8 cellular contexts compared by ENCODE assay signal in the genomic region with DNA sequence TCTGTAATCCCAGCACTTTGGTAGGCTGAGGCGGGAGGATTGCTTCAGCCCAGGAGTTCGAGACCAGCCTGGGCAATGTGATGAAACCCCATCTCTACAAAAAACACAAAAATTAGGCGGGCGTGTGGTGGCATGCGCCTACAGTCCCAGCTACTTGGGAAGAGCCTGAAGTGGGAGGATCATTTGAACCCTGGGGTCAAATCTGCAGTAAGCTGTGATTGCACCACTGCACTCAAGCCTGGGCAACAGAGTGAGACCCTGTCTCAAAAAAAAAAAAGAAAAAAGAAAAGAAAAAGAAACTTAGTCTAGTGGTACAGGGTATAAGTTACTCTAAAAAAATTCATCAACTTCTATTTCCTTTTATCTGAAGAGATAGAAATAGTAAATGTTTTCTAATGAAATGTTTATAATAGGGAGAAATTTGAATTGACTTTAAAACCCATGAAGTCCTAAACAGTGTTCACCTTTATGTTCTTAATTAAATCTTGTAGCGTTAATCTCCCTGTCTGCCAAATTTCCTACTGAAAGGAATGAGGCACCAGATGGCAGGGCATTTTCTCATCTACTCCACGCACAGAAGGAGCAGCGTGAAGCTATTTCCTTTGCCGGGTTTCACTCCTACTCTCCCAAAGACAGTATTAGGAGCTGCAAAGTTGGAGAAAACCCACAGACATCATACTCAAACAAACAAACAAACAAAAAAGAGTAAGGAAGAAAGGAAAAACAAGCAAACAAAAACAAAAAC. TPM values are rescaled to one million over a fixed set of nuclear protein-coding genes. Genes with fewer than 3 reads are reported as not detected.
A peak's percentile ranks its signal among the peaks of the same experiment; 100 is the strongest.
DNase-seq lines count a peak whose midpoint lies in the region; ATAC-seq lines count a peak whose summit lies in the region.

No MANE protein-coding gene starts in this region.

- H3K27me3 Mint-ChIP-seq in activated T-helper 2 cell treated with anti-CD3 and anti-CD28 coated beads, Interferon-gamma antibody, Interleukin-2, Interleukin-4, amounts not matched to agents 10 μg/mL and 5 μg/mL and 100 μg/mL, durations not matched to agents 14 hours and 24 hours and 36 hours (ENCODE audit: low read depth): no peaks in the 10 kb centered on the region
- no peaks in the 10 kb centered on the region for H3K27me3 Mint-ChIP-seq in naive thymus-derived CD8-positive, alpha-beta T cell

- intact Hi-C loops in activated T-helper 2 cell treated with anti-CD3 and anti-CD28 coated beads, Interferon-gamma antibody, Interleukin-2, Interleukin-4, amounts not matched to agents 10 μg/mL and 5 μg/mL and 100 μg/mL, durations not matched to agents 14 hours and 24 hours and 36 hours (cut with micrococcal nuclease): no loop called here

- H3K9me3 Mint-ChIP-seq in activated T-helper 2 cell treated with anti-CD3 and anti-CD28 coated beads, Interferon-gamma antibody, Interleukin-2, Interleukin-4, amounts not matched to agents 10 μg/mL and 5 μg/mL and 100 μg/mL, durations not matched to agents 14 hours and 24 hours and 36 hours: no peaks in the 10 kb centered on the region
- no peaks in the 10 kb centered on the region for H3K9me3 Mint-ChIP-seq in naive thymus-derived CD8-positive, alpha-beta T cell

- peaks cover 23% of the 10 kb centered on the region for H3K36me3 Mint-ChIP-seq in activated T-helper 2 cell treated with anti-CD3 and anti-CD28 coated beads, Interferon-gamma antibody, Interleukin-2, Interleukin-4, amounts not matched to agents 10 μg/mL and 5 μg/mL and 100 μg/mL, durations not matched to agents 14 hours and 24 hours and 36 hours (ENCODE audit: low read depth)
- H3K36me3 Mint-ChIP-seq in naive thymus-derived CD8-positive, alpha-beta T cell: no peaks in the 10 kb centered on the region

- peak overlapping the region; percentile 68 for H3K27ac Mint-ChIP-seq in activated T-helper 2 cell treated with anti-CD3 and anti-CD28 coated beads, Interferon-gamma antibody, Interleukin-2, Interleukin-4, amounts not matched to agents 10 μg/mL and 5 μg/mL and 100 μg/mL, durations not matched to agents 14 hours and 24 hours and 36 hours
- H3K27ac Mint-ChIP-seq in naive thymus-derived CD8-positive, alpha-beta T cell: no peak overlapping the region

- peak overlapping the region; percentile 89 for H3K4me3 Mint-ChIP-seq in activated T-helper 2 cell treated with anti-CD3 and anti-CD28 coated beads, Interferon-gamma antibody, Interleukin-2, Interleukin-4, amounts not matched to agents 10 μg/mL and 5 μg/mL and 100 μg/mL, durations not matched to agents 14 hours and 24 hours and 36 hours (ENCODE audit: low read depth)
- H3K4me3 Mint-ChIP-seq in naive thymus-derived CD8-positive, alpha-beta T cell: peak overlapping the region in 9 of 10 donors; percentile 31 to 90 (median 72)

- peaks cover 16% of the 10 kb centered on the region for H3K4me1 Mint-ChIP-seq in activated T-helper 2 cell treated with anti-CD3 and anti-CD28 coated beads, Interferon-gamma antibody, Interleukin-2, Interleukin-4, amounts not matched to agents 10 μg/mL and 5 μg/mL and 100 μg/mL, durations not matched to agents 14 hours and 24 hours and 36 hours (ENCODE audit: low read depth)
- H3K4me1 Mint-ChIP-seq in naive thymus-derived CD8-positive, alpha-beta T cell: peaks cover 9 to 15% (median 13%) of the 10 kb centered on the region in 4 donors

- POLR2A ChIA-PET in naive thymus-derived CD8-positive, alpha-beta T cell (lab: Charles Lee): no interaction called here

- ATAC-seq in naive thymus-derived CD8-positive, alpha-beta T cell: no peak
- no peak for ATAC-seq in GM21825 (IDR thresholded peaks at IDR 0.05; ENCODE audit: unreplicated experiment)

- DNase-seq in EH (ENCODE audit: low read depth) (peak; percentile 46), M059J (ENCODE audit: low read depth) (peak; percentile 9), HuH-7 (ENCODE audit: low spot score) (no peak), retina (no peak), COLO829 (ENCODE audit: low spot score) (no peak)
- no peak for DNase-seq in activated T-helper 2 cell treated with anti-CD3 and anti-CD28 coated beads, Interferon-gamma antibody, Interleukin-2, Interleukin-4, amounts not matched to agents 10 μg/mL and 5 μg/mL and 100 μg/mL, durations not matched to agents 14 hours and 24 hours and 36 hours (ENCODE audit: low spot score)
- DNase-seq in naive thymus-derived CD8-positive, alpha-beta T cell: no peak

RNA-seq across cellular contexts. Expression of a gene that starts 1.9 kb away (rescaled TPM):
- total RNA-seq in M059J (2014; rRNA removed; shearing (Covaris generic)): 90.7 and 163 TPM in 2 replicates
- total RNA-seq in activated T-helper 2 cell treated with anti-CD3 and anti-CD28 coated beads, Interferon-gamma antibody, Interleukin-2, Interleukin-4, amounts not matched to agents 10 μg/mL and 5 μg/mL and 100 μg/mL, durations not matched to agents 14 hours and 24 hours and 36 hours: 59.9 and 72.3 TPM in 2 replicates
- 1 to 10 TPM; 1.5 TPM for total RNA-seq in naive thymus-derived CD8-positive, alpha-beta T cell
- polyA plus RNA-seq in naive thymus-derived CD8-positive, alpha-beta T cell: under 1 TPM in 2 of 3 donors, not detected in 1; 0.16 to 0.22 TPM

RNA-seq across cellular contexts. Expression of a gene that starts 8.2 kb away (rescaled TPM):
- 10.5 and 10.6 TPM in 2 replicates for total RNA-seq in M059J (2014; rRNA removed; shearing (Covaris generic))
- 17.9 and 20.7 TPM in 2 replicates for total RNA-seq in activated T-helper 2 cell treated with anti-CD3 and anti-CD28 coated beads, Interferon-gamma antibody, Interleukin-2, Interleukin-4, amounts not matched to agents 10 μg/mL and 5 μg/mL and 100 μg/mL, durations not matched to agents 14 hours and 24 hours and 36 hours
- 10 to 100 TPM; 25.8 to 27.2 TPM for total RNA-seq in naive thymus-derived CD8-positive, alpha-beta T cell
- polyA plus RNA-seq in naive thymus-derived CD8-positive, alpha-beta T cell: 10 to 100 TPM; 19.7 to 24.3 (median 24.2) TPM

RNA-seq across cellular contexts. Expression of a gene that starts 23.4 kb away (rescaled TPM):
- total RNA-seq in M059J (2014; rRNA removed; shearing (Covaris generic)): 12.2 and 33.8 TPM in 2 replicates
- 31.8 and 34.8 TPM in 2 replicates for total RNA-seq in activated T-helper 2 cell treated with anti-CD3 and anti-CD28 coated beads, Interferon-gamma antibody, Interleukin-2, Interleukin-4, amounts not matched to agents 10 μg/mL and 5 μg/mL and 100 μg/mL, durations not matched to agents 14 hours and 24 hours and 36 hours
- 10 to 100 TPM; 24.9 to 25.4 TPM for total RNA-seq in naive thymus-derived CD8-positive, alpha-beta T cell
- 10 to 100 TPM; 14.8 to 16.6 (median 16.4) TPM for polyA plus RNA-seq in naive thymus-derived CD8-positive, alpha-beta T cell

Comparison
In these comparisons a context has a peak if more than half of its experiments do, and no peak if none do; other contexts are left out.
1. DNase-seq: peak in EH (single experiment) and M059J (single experiment); none in activated T-helper 2 cell treated with anti-CD3 and anti-CD28 coated beads, Interferon-gamma antibody, Interleukin-2, Interleukin-4, amounts not matched to agents 10 μg/mL and 5 μg/mL and 100 μg/mL, durations not matched to agents 14 hours and 24 hours and 36 hours (single experiment), naive thymus-derived CD8-positive, alpha-beta T cell (0 of 10), HuH-7 (single experiment), retina (single experiment) and COLO829 (single experiment).
2. RNA of a gene that starts 1.9 kb away (total RNA-seq): 90.7 to 163 TPM in M059J and 59.9 to 72.3 TPM in activated T-helper 2 cell treated with anti-CD3 and anti-CD28 coated beads, Interferon-gamma antibody, Interleukin-2, Interleukin-4, amounts not matched to agents 10 μg/mL and 5 μg/mL and 100 μg/mL, durations not matched to agents 14 hours and 24 hours and 36 hours; 1.5 TPM in naive thymus-derived CD8-positive, alpha-beta T cell; every median in the first group is over 10 times any median in the second.